ENCODE assay signal across 15 cellular contexts in genomic region chr15:25783134-25783533, GRCh38.
DNase-seq lines count a peak whose midpoint lies in the region; ATAC-seq and TF ChIP-seq lines count a peak whose summit lies in the region.
"Had no signal": no experiment of that assay in that cellular context is flagged by ENCODE, and none has a peak within 500 bp of the region (broad histone marks: within the 10 kb centered on the region; RNA-seq: fewer than 3 reads in every experiment).

No MANE protein-coding gene starts in this region.

- no peak overlapping the region; the same call in 1 of the 2 replicates for H3K27ac ChIP-seq in BLaER1
- H3K27ac ChIP-seq in GM23338 (ENCODE audit: low read depth), result no peak overlapping the region
- H3K27ac ChIP-seq in naive thymus-derived CD4-positive, alpha-beta T cell (ENCODE audit: low read depth, low read length), result no peak overlapping the region
- no peak overlapping the region for H3K27ac ChIP-seq in dorsolateral prefrontal cortex
- no peak overlapping the region for H3K27ac ChIP-seq in esophagus squamous epithelium

- TF ChIP-seq CTCF in GM23338 (conservative IDR thresholded peaks at IDR 0.05; ENCODE audit: low read depth in 2 of 2) (no peak), dorsolateral prefrontal cortex (IDR thresholded peaks at IDR 0.05 in 54 of 56, conservative IDR thresholded peaks at IDR 0.05 in 2 of 56; ENCODE audit: low read depth in 1 of 56, partially characterized antibody in 56 of 56) (no peak), esophagus squamous epithelium (IDR thresholded peaks at IDR 0.05) (no peak)

- H2AFZ ChIP-seq in GM23338, result no peak overlapping the region

- no peak overlapping the region for H3K9ac ChIP-seq in BLaER1

- H3K9me3 Mint-ChIP-seq in GM23338, result no peaks in the 10 kb centered on the region
- H3K9me3 Mint-ChIP-seq in activated naive CD8-positive, alpha-beta T cell treated with anti-CD3 and anti-CD28 coated beads, Interleukin-2, amount 10 ng/mL, durations not matched to agents 7 days and 5 days, result no peaks in the 10 kb centered on the region
- no peaks in the 10 kb centered on the region for H3K9me3 Mint-ChIP-seq in naive thymus-derived CD4-positive, alpha-beta T cell
- H3K9me3 Mint-ChIP-seq: H9 had no signal

- no peak for ATAC-seq in GM23338
- no peak for ATAC-seq in activated naive CD8-positive, alpha-beta T cell treated with anti-CD3 and anti-CD28 coated beads, Interleukin-2, amount 10 ng/mL, durations not matched to agents 7 days and 5 days (ENCODE audit: low read depth)
- no peak for ATAC-seq in naive thymus-derived CD4-positive, alpha-beta T cell
- no peak for ATAC-seq in GM19023 (IDR thresholded peaks at IDR 0.05; ENCODE audit: unreplicated experiment)

- intact Hi-C loops in naive thymus-derived CD4-positive, alpha-beta T cell (cut with micrococcal nuclease), result loop anchor here (1.0 to 2.0 kb wide), 5 partner anchors 67 to 152 kb away; no protein-coding TSS in a partner anchor
- intact Hi-C loops in dorsolateral prefrontal cortex (cut with DNase I) (no loop called here), esophagus squamous epithelium (cut with DNase I) (no loop called here)

- H3K27me3 Mint-ChIP-seq in GM23338 (ENCODE audit: insufficient read depth, low read depth, poor library complexity), result peaks cover 8% of the 10 kb centered on the region
- H3K27me3 Mint-ChIP-seq in activated naive CD8-positive, alpha-beta T cell treated with anti-CD3 and anti-CD28 coated beads, Interleukin-2, amount 10 ng/mL, durations not matched to agents 7 days and 5 days, result no peaks in the 10 kb centered on the region
- H3K27me3 Mint-ChIP-seq in naive thymus-derived CD4-positive, alpha-beta T cell, result no peaks in the 10 kb centered on the region
- H3K27me3 Mint-ChIP-seq: CD4-positive, CD25-positive, alpha-beta regulatory T cell had no signal

- no peak for TF ChIP-seq POLR2A in esophagus squamous epithelium (IDR thresholded peaks at IDR 0.05)

- no peaks in the 10 kb centered on the region for H4K20me1 ChIP-seq in BLaER1
- H4K20me1 ChIP-seq in GM23338 (replicated peaks; ENCODE audit: insufficient read depth), result no peaks in the 10 kb centered on the region

- DNase-seq in GM23338 (ENCODE audit: low spot score) (no peak), H4 (ENCODE audit: low spot score) (no peak), dorsolateral prefrontal cortex (no peak), esophagus squamous epithelium (lab: John Stamatoyannopoulos, UW) (no peak)
- DNase-seq in activated naive CD8-positive, alpha-beta T cell treated with anti-CD3 and anti-CD28 coated beads, Interleukin-2, amount 10 ng/mL, durations not matched to agents 7 days and 5 days, result no peak
- DNase-seq in naive thymus-derived CD4-positive, alpha-beta T cell, result no peak
- DNase-seq: DMS79 treated with DMSO at 0.1 percent for 48 hours, GF-D8, NCI-H146, NCI-H2227 treated with DMSO at 0.1 percent for 48 hours, SIG-M5 had no signal

- H3K27me3 ChIP-seq in BLaER1 (no peaks in the 10 kb centered on the region), GM23338 (ENCODE audit: insufficient read depth) (no peaks in the 10 kb centered on the region), dorsolateral prefrontal cortex (no peaks in the 10 kb centered on the region), esophagus squamous epithelium (no peaks in the 10 kb centered on the region)
- H3K27me3 ChIP-seq in naive thymus-derived CD4-positive, alpha-beta T cell (ENCODE audit: control insufficient read depth in 2 of 2, insufficient read depth in 2 of 2, low read length in 2 of 2), result no peaks in the 10 kb centered on the region

- H3K4me1 ChIP-seq in BLaER1 (peaks cover 71% of the 10 kb centered on the region), GM23338 (ENCODE audit: insufficient read depth) (no peaks in the 10 kb centered on the region), esophagus squamous epithelium (peaks cover 6 to 40% (median 16%) of the 10 kb centered on the region in 3 donors)
- peaks cover 0 to 12% of the 10 kb centered on the region in 2 donors for H3K4me1 ChIP-seq in naive thymus-derived CD4-positive, alpha-beta T cell (ENCODE audit: control insufficient read depth in 2 of 2, insufficient read depth in 2 of 2, low read length in 2 of 2)

- H3F3A ChIP-seq in GM23338 (replicated peaks; ENCODE audit: low read depth), result no peaks in the 10 kb centered on the region

- H3K4me3 ChIP-seq in BLaER1, result no peak overlapping the region
- H3K4me3 ChIP-seq in GM23338, result no peak overlapping the region
- no peak overlapping the region for H3K4me3 ChIP-seq in naive thymus-derived CD4-positive, alpha-beta T cell (ENCODE audit: low read length)
- H3K4me3 ChIP-seq in dorsolateral prefrontal cortex, result no peak overlapping the region
- H3K4me3 ChIP-seq in esophagus squamous epithelium, result no peak overlapping the region

- H3K9me3 ChIP-seq in BLaER1 (no peaks in the 10 kb centered on the region), esophagus squamous epithelium (no peaks in the 10 kb centered on the region)
- no peaks in the 10 kb centered on the region for H3K9me3 ChIP-seq in naive thymus-derived CD4-positive, alpha-beta T cell (ENCODE audit: control insufficient read depth in 2 of 3, low read length in 3 of 3)

- peaks cover 16% of the 10 kb centered on the region for H3K36me3 ChIP-seq in BLaER1
- H3K36me3 ChIP-seq in GM23338 (ENCODE audit: insufficient read depth), result no peaks in the 10 kb centered on the region
- H3K36me3 ChIP-seq in naive thymus-derived CD4-positive, alpha-beta T cell (ENCODE audit: control insufficient read depth in 2 of 3, insufficient read depth in 3 of 3, low read length in 3 of 3), result peaks cover 0 to 14% (median 3%) of the 10 kb centered on the region in 3 experiments
- H3K36me3 ChIP-seq in esophagus squamous epithelium, result peaks cover 0 to 12% (median 0%) of the 10 kb centered on the region in 3 donors

- H3K4me2 ChIP-seq in BLaER1, result peak overlapping the region; percentile 80
- H3K4me2 ChIP-seq in GM23338, result no peak overlapping the region

- H3K27ac Mint-ChIP-seq in GM23338, result peak overlapping the region; percentile 38
- H3K27ac Mint-ChIP-seq in activated naive CD8-positive, alpha-beta T cell treated with anti-CD3 and anti-CD28 coated beads, Interleukin-2, amount 10 ng/mL, durations not matched to agents 7 days and 5 days, result peak overlapping the region; percentile 19
- H3K27ac Mint-ChIP-seq in naive thymus-derived CD4-positive, alpha-beta T cell, result peak overlapping the region in 8 of 9 donors; percentile 1 to 88 (median 48)
- H3K27ac Mint-ChIP-seq: H9 had no signal

- no peaks in the 10 kb centered on the region for H3K9me2 ChIP-seq in GM23338 (ENCODE audit: insufficient read depth)

- peaks cover 18% of the 10 kb centered on the region for H3K4me1 Mint-ChIP-seq in GM23338
- peaks cover 22% of the 10 kb centered on the region for H3K4me1 Mint-ChIP-seq in activated naive CD8-positive, alpha-beta T cell treated with anti-CD3 and anti-CD28 coated beads, Interleukin-2, amount 10 ng/mL, durations not matched to agents 7 days and 5 days
- peaks cover 35 to 62% (median 45%) of the 10 kb centered on the region in 7 donors for H3K4me1 Mint-ChIP-seq in naive thymus-derived CD4-positive, alpha-beta T cell

- no peaks in the 10 kb centered on the region for H3K79me2 ChIP-seq in GM23338 (replicated peaks; ENCODE audit: insufficient read depth)

- H3K4me3 Mint-ChIP-seq in GM23338, result no peak overlapping the region
- H3K4me3 Mint-ChIP-seq in activated naive CD8-positive, alpha-beta T cell treated with anti-CD3 and anti-CD28 coated beads, Interleukin-2, amount 10 ng/mL, durations not matched to agents 7 days and 5 days, result no peak overlapping the region
- peak overlapping the region in 1 of 10 donors; percentile 12 for H3K4me3 Mint-ChIP-seq in naive thymus-derived CD4-positive, alpha-beta T cell
- H3K4me3 Mint-ChIP-seq: CD4-positive, CD25-positive, alpha-beta regulatory T cell; H9 had no signal

- no peaks in the 10 kb centered on the region for H3K36me3 Mint-ChIP-seq in GM23338 (ENCODE audit: low read depth)
- H3K36me3 Mint-ChIP-seq in activated naive CD8-positive, alpha-beta T cell treated with anti-CD3 and anti-CD28 coated beads, Interleukin-2, amount 10 ng/mL, durations not matched to agents 7 days and 5 days, result peaks cover 4% of the 10 kb centered on the region
- peaks cover 0 to 17% (median 6%) of the 10 kb centered on the region in 5 donors for H3K36me3 Mint-ChIP-seq in naive thymus-derived CD4-positive, alpha-beta T cell

- CTCF ChIA-PET in naive thymus-derived CD4-positive, alpha-beta T cell (lab: Charles Lee), result interaction anchor here (0.7 to 2.0 kb wide), 8 partner anchors 14 to 150 kb away, joined by 3 to 17 read pairs (median 4); partner anchors contain the start of gene ATP10A

- WGBS in esophagus squamous epithelium, 2 donors, result 73 to 86% methylated on average over 3 of the region's 3 CpGs

- POLR2A ChIA-PET in activated naive CD8-positive, alpha-beta T cell treated with anti-CD3 and anti-CD28 coated beads, Interleukin-2, amount 10 ng/mL, durations not matched to agents 7 days and 5 days (lab: Charles Lee), result interaction anchor here (0.8 to 1.0 kb wide), 3 partner anchors 64 to 151 kb away, joined by 3 read pairs; no protein-coding TSS in a partner anchor
- POLR2A ChIA-PET in naive thymus-derived CD4-positive, alpha-beta T cell (lab: Charles Lee), result interaction anchor here (0.6 to 1.1 kb wide), 4 partner anchors 8 to 66 kb away, joined by 3 to 4 read pairs (median 3); no protein-coding TSS in a partner anchor

TF ChIP-seq in GM23338, 12 proteins besides CTCF, POLR2A, EP300 and RAD21 (continues in another document):
- TF ChIP-seq REST (IDR thresholded peaks at IDR 0.05; ENCODE audit: unreplicated experiment), result no peak
- no peak for TF ChIP-seq EZH2 (IDR thresholded peaks at IDR 0.05; ENCODE audit: low read depth, unreplicated experiment)

Comparison
In these comparisons a context has a peak if more than half of its experiments do, and no peak if none do; other contexts are left out.
1. intact Hi-C loops: an anchor here in naive thymus-derived CD4-positive, alpha-beta T cell (1.0 to 2.0 kb wide); none called in dorsolateral prefrontal cortex and esophagus squamous epithelium.